In genomic region chr9:123872710-123873109, GRCh38 we compare ENCODE assay signal across 23 cellular contexts.
"Had no signal": no experiment of that assay in that cellular context is flagged by ENCODE, and none has a peak within 500 bp of the region (broad histone marks: within the 10 kb centered on the region; RNA-seq: fewer than 3 reads in every experiment).

No MANE protein-coding gene starts in this region.

- H3K36me3 ChIP-seq: SJSA1 had no signal

- ATAC-seq: HepG2 had no signal

- H3K27ac ChIP-seq: SJSA1, SK-N-MC had no signal

- H3K4me1 ChIP-seq: SJSA1 had no signal

- H3K4me3 ChIP-seq: SJSA1, SK-N-MC had no signal

- H3K9me3 ChIP-seq: SJSA1 had no signal

- DNase-seq: IMR-90, Karpas-422, KG1, MV-4-11, NCI-H1048, NCI-H1105, NCI-H1417, NCI-H1436 treated with DMSO at 0.1 percent for 48 hours, NCI-H1694, NCI-H187 treated with DMSO at 0.1 percent for 48 hours, NCI-H2029 treated with DMSO at 0.1 percent for 48 hours, NCI-H2107, NCI-H2171 treated with DMSO at 0.1 percent for 48 hours, NCI-H345, NCI-H446 treated with DMSO at 0.1 percent for 48 hours, NCI-H510A treated with DMSO at 0.1 percent for 48 hours, Right ventricle myocardium superior, RPMI8226, SIG-M5, T-helper 2 cell had no signal
